In genomic region chr7:116752305-116753074, GRCh38 we compare ENCODE assay signal across 22 cellular contexts.
"Had no signal": no experiment of that assay in that cellular context is flagged by ENCODE, and none has a peak within 500 bp of the region (broad histone marks: within the 10 kb centered on the region; RNA-seq: fewer than 3 reads in every experiment).

No MANE protein-coding gene starts in this region.

- H3K27ac ChIP-seq: colonic mucosa, neural progenitor cell, ovary, psoas muscle, SK-N-MC, stomach, testis, upper lobe of left lung had no signal

- H3K4me3 ChIP-seq: colonic mucosa, mucosa of descending colon, neural progenitor cell, ovary, psoas muscle, SK-N-MC, stomach, testis, upper lobe of left lung had no signal

- H3K27me3 ChIP-seq: colonic mucosa, neural progenitor cell, ovary, stomach, testis, upper lobe of left lung had no signal

- H3K4me3 Mint-ChIP-seq: activated CD4-positive, alpha-beta T cell treated with anti-CD3 and anti-CD28 coated beads, Interleukin-2, amount 10 ng/mL, durations not matched to agents 24 days and 14 days; activated CD8-positive, alpha-beta T cell treated with anti-CD3 and anti-CD28 coated beads, Interleukin-2, amount 10 ng/mL, durations not matched to agents 7 days and 5 days; activated naive CD4-positive, alpha-beta T cell treated with anti-CD3 and anti-CD28 coated beads for 36 hours; activated T-cell treated with anti-CD3 and anti-CD28 coated beads, Interleukin-2, amount 50 U/mL, for 24 hours; brain; central memory CD8-positive, alpha-beta T cell; memory B cell; naive B cell; neural progenitor cell; stimulated activated effector memory CD8-positive, alpha-beta T cell treated with anti-CD3 and anti-CD28 coated beads, Interleukin-12 subunit alpha, Interleukin-12 subunit beta, amount 100 ng/mL, for 72 hours had no signal

- H3K9me3 ChIP-seq: colonic mucosa, mucosa of descending colon, ovary, psoas muscle, testis, upper lobe of left lung had no signal

- ATAC-seq: activated CD8-positive, alpha-beta T cell treated with anti-CD3 and anti-CD28 coated beads, Interleukin-2, amount 10 ng/mL, durations not matched to agents 7 days and 5 days; esophagus mucosa; mucosa of descending colon; psoas muscle; sciatic nerve; stimulated activated effector memory CD8-positive, alpha-beta T cell treated with anti-CD3 and anti-CD28 coated beads, Interleukin-12 subunit alpha, Interleukin-12 subunit beta, amount 100 ng/mL, for 72 hours had no signal

- H3K9ac ChIP-seq: neural progenitor cell had no signal

- H3K27ac Mint-ChIP-seq: activated CD4-positive, alpha-beta T cell treated with anti-CD3 and anti-CD28 coated beads, Interleukin-2, amount 10 ng/mL, durations not matched to agents 24 days and 14 days; activated CD8-positive, alpha-beta T cell treated with anti-CD3 and anti-CD28 coated beads, Interleukin-2, amount 10 ng/mL, durations not matched to agents 7 days and 5 days; activated naive CD4-positive, alpha-beta T cell treated with anti-CD3 and anti-CD28 coated beads for 36 hours; activated T-cell treated with anti-CD3 and anti-CD28 coated beads, Interleukin-2, amount 50 U/mL, for 24 hours; brain; memory B cell; naive B cell; neural progenitor cell; stimulated activated effector memory CD8-positive, alpha-beta T cell treated with anti-CD3 and anti-CD28 coated beads, Interleukin-12 subunit alpha, Interleukin-12 subunit beta, amount 100 ng/mL, for 72 hours had no signal

- H3K4me1 ChIP-seq: colonic mucosa, neural progenitor cell, psoas muscle, stomach, testis, upper lobe of left lung had no signal

- H3K36me3 ChIP-seq: colonic mucosa, neural progenitor cell, ovary, stomach, upper lobe of left lung had no signal

- DNase-seq: activated CD4-positive, alpha-beta T cell treated with anti-CD3 and anti-CD28 coated beads, Interleukin-2, amount 10 ng/mL, durations not matched to agents 24 days and 14 days; activated CD8-positive, alpha-beta T cell treated with anti-CD3 and anti-CD28 coated beads, Interleukin-2, amount 10 ng/mL, durations not matched to agents 7 days and 5 days; activated naive CD4-positive, alpha-beta T cell treated with anti-CD3 and anti-CD28 coated beads for 36 hours; activated T-cell treated with anti-CD3 and anti-CD28 coated beads, Interleukin-2, amount 50 U/mL, for 24 hours; colonic mucosa; hippocampal formation; mucosa of descending colon; naive B cell; ovary; psoas muscle; stimulated activated CD4-positive, alpha-beta T cell treated with anti-CD3 and anti-CD28 coated beads, Interleukin-4, amount 100 ng/mL, for 24 hours; stomach; testis; upper lobe of left lung had no signal

- H3K4me1 Mint-ChIP-seq: activated CD4-positive, alpha-beta T cell treated with anti-CD3 and anti-CD28 coated beads, Interleukin-2, amount 10 ng/mL, durations not matched to agents 24 days and 14 days; central memory CD8-positive, alpha-beta T cell; memory B cell; naive B cell; neural progenitor cell; stimulated activated effector memory CD8-positive, alpha-beta T cell treated with anti-CD3 and anti-CD28 coated beads, Interleukin-12 subunit alpha, Interleukin-12 subunit beta, amount 100 ng/mL, for 72 hours had no signal

- H3K36me3 Mint-ChIP-seq: memory B cell; neural progenitor cell; stimulated activated effector memory CD8-positive, alpha-beta T cell treated with anti-CD3 and anti-CD28 coated beads, Interleukin-12 subunit alpha, Interleukin-12 subunit beta, amount 100 ng/mL, for 72 hours had no signal
